In genomic region chr15:87527416-87527815, GRCh38 we compare ENCODE assay signal across 17 cellular contexts.
DNase-seq lines count a peak whose midpoint lies in the region; ATAC-seq and TF ChIP-seq lines count a peak whose summit lies in the region.
"Had no signal": no experiment of that assay in that cellular context is flagged by ENCODE, and none has a peak within 500 bp of the region (broad histone marks: within the 10 kb centered on the region; RNA-seq: fewer than 3 reads in every experiment).

No MANE protein-coding gene starts in this region.

- H3F3A ChIP-seq in PC-3 (ENCODE audit: low read length, unreplicated experiment), result no peaks in the 10 kb centered on the region

- CTCF ChIA-PET in PC-3 (lab: Charles Lee), result no interaction called here

- no peaks in the 10 kb centered on the region for H4K20me1 ChIP-seq in PC-3 (ENCODE audit: low read length)

- H3K9ac ChIP-seq in PC-3 (ENCODE audit: low read length), result no peak overlapping the region

- H3K27ac ChIP-seq in PC-3 (ENCODE audit: low read length), result peak overlapping the region; percentile 17; the same call in 1 of the 2 replicates
- H3K27ac ChIP-seq: A549, skin epidermis, upper lobe of right lung, VCaP had no signal

- no TSS peak for BruUV-seq in PC-3 (replicated peaks; lab: Mats Ljungman, UMichigan)

- no peak overlapping the region for H3K4me3 ChIP-seq in PC-3 (ENCODE audit: low read length)
- no peak overlapping the region for H3K4me3 ChIP-seq in retinal pigment epithelial cell (ENCODE audit: low read length)
- H3K4me3 ChIP-seq: A549, skin epidermis, upper lobe of right lung had no signal

- no peaks in the 10 kb centered on the region for H3K9me3 ChIP-seq in PC-3 (ENCODE audit: low read length)
- H3K9me3 ChIP-seq: upper lobe of right lung had no signal

- H3K27me3 ChIP-seq in PC-3 (ENCODE audit: low read length), result no peaks in the 10 kb centered on the region
- H3K27me3 ChIP-seq: upper lobe of right lung had no signal

- POLR2A ChIA-PET in PC-3 (lab: Charles Lee; ENCODE audit: unreplicated experiment), result no interaction called here

- no peaks in the 10 kb centered on the region for H3K36me3 ChIP-seq in PC-3 (ENCODE audit: low read depth, low read length)
- H3K36me3 ChIP-seq: upper lobe of right lung had no signal

- no peaks in the 10 kb centered on the region for H3K79me2 ChIP-seq in PC-3 (ENCODE audit: low read length)

- peaks cover 22% of the 10 kb centered on the region for H3K4me1 ChIP-seq in PC-3 (ENCODE audit: insufficient read depth, low read length)
- H3K4me1 ChIP-seq: A549, upper lobe of right lung had no signal

- 0 out of 2 replicates have a peak overlapping the region, but pooled peaks have one; percentile 15 for H3K4me2 ChIP-seq in PC-3 (ENCODE audit: low read length)
- H3K4me2 ChIP-seq: A549 had no signal

- ATAC-seq in PC-3 (no peak), esophagus mucosa (peak; percentile 84), HG03097 (IDR thresholded peaks at IDR 0.05; ENCODE audit: low FRiP score, unreplicated experiment) (no peak), HG02610 (IDR thresholded peaks at IDR 0.05; ENCODE audit: unreplicated experiment) (no peak), HG03139 (IDR thresholded peaks at IDR 0.05; ENCODE audit: unreplicated experiment) (no peak)
- ATAC-seq: A549, upper lobe of right lung had no signal

- no peaks in the 10 kb centered on the region for H3K9me2 ChIP-seq in PC-3 (replicated peaks; ENCODE audit: low read length)

- no peak overlapping the region for H2AFZ ChIP-seq in PC-3 (ENCODE audit: low read length)

- DNase-seq in NCI-H1417 (lab: John Stamatoyannopoulos, UW), result peak in 2 of 3 experiments; percentile 5 to 20
- DNase-seq in NCI-H1417 treated with DMSO at 0.1 percent for 48 hours (lab: John Stamatoyannopoulos, UW), result no peak
- peak; percentile 60 for DNase-seq in PC-3
- peak; percentile 17 for DNase-seq in retinal pigment epithelial cell (ENCODE audit: low read depth)
- DNase-seq: activated gamma-delta T cell; CD4-positive, alpha-beta memory T cell; HCEC 1CT; NCI-H2029 treated with DMSO at 0.1 percent for 48 hours; stimulated activated naive CD4-positive, alpha-beta T cell; upper lobe of right lung had no signal

- TF ChIP-seq CTCF in PC-3 (conservative IDR thresholded peaks at IDR 0.05; ENCODE audit: low read depth, low read length) (no peak), retinal pigment epithelial cell (conservative IDR thresholded peaks at IDR 0.05; ENCODE audit: low read depth, low read length) (no peak)

- intact Hi-C loops in PC-3 (cut with micrococcal nuclease), result no loop called here
